34 cellular contexts compared by ENCODE assay signal in the genomic region with DNA sequence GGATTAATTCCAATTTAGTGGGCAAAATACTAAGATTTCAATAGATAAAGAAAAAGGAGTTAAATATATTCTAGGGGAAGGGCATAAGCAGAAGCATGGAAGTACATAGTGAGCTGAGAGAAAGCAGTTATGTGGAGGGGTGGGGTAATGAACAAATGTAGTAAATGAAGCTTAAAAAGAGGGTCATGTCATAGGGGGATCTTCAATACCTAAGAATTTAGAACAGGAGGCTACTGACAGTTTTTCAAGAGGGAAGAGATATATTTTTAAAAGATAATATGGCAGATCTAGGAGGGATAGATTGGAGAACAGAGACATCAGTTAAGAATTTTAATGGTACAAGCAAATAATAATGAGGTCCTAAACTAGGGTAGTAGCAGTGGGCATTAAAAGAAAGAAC. TPM values are rescaled to one million over a fixed set of nuclear protein-coding genes. Genes with fewer than 3 reads are reported as not detected.
"Had no signal": no experiment of that assay in that cellular context is flagged by ENCODE, and none has a peak within 500 bp of the region (broad histone marks: within the 10 kb centered on the region; RNA-seq: fewer than 3 reads in every experiment).

No MANE protein-coding gene starts in this region.

- H3K4me1 Mint-ChIP-seq: activated CD4-positive, alpha-beta T cell treated with anti-CD3 and anti-CD28 coated beads for 36 hours; activated T-helper 17 cell treated with anti-CD3 and anti-CD28 coated beads, Interleukin-2, amount 50 U/mL, for 72 hours; central memory CD8-positive, alpha-beta T cell; endodermal cell had no signal

- H3K4me3 Mint-ChIP-seq: activated CD4-positive, alpha-beta memory T cell treated with anti-CD3 and anti-CD28 coated beads for 36 hours; activated CD4-positive, alpha-beta T cell treated with anti-CD3 and anti-CD28 coated beads for 36 hours; activated CD4-positive, alpha-beta T cell treated with anti-CD3 and anti-CD28 coated beads, Interleukin-2, amount 10 ng/mL, durations not matched to agents 24 days and 14 days; activated CD8-positive, alpha-beta memory T cell treated with anti-CD3 and anti-CD28 coated beads, Interleukin-2, amount 10 ng/mL, durations not matched to agents 7 days and 5 days; activated CD8-positive, alpha-beta T cell treated with anti-CD3 and anti-CD28 coated beads, Interleukin-2, amount 10 ng/mL, durations not matched to agents 7 days and 5 days; activated naive CD8-positive, alpha-beta T cell; activated T-helper 17 cell treated with anti-CD3 and anti-CD28 coated beads, Interleukin-2, amount 50 U/mL, for 72 hours; central memory CD8-positive, alpha-beta T cell; dendritic cell treated with granulocyte-macrophage colony-stimulating factor and Interleukin-4, amounts not matched to agents 40 ng/mL and 50 ng/mL, for 4 days; endodermal cell; T-helper 1 cell treated with Interleukin-12 subunit alpha and Interleukin-12 subunit beta and Interleukin-4 antibody, amounts not matched to agents 30 μg/mL and 1 μg/mL, for 36 hours; T-helper 2 cell treated with Interferon-gamma antibody and Interleukin-4, amounts not matched to agents 5 μg/mL and 100 μg/mL, for 36 hours had no signal

- H3K9me3 Mint-ChIP-seq: activated CD4-positive, alpha-beta memory T cell treated with anti-CD3 and anti-CD28 coated beads for 36 hours; activated CD4-positive, alpha-beta T cell treated with anti-CD3 and anti-CD28 coated beads, Interleukin-2, amount 10 ng/mL, durations not matched to agents 24 days and 14 days; activated T-helper 17 cell treated with anti-CD3 and anti-CD28 coated beads, Interleukin-2, amount 50 U/mL, for 72 hours; central memory CD8-positive, alpha-beta T cell; dendritic cell treated with granulocyte-macrophage colony-stimulating factor and Interleukin-4, amounts not matched to agents 40 ng/mL and 50 ng/mL, for 4 days; endodermal cell; T-helper 1 cell treated with Interleukin-12 subunit alpha and Interleukin-12 subunit beta and Interleukin-4 antibody, amounts not matched to agents 30 μg/mL and 1 μg/mL, for 36 hours; T-helper 2 cell treated with Interferon-gamma antibody and Interleukin-4, amounts not matched to agents 5 μg/mL and 100 μg/mL, for 36 hours had no signal

- H3K27ac Mint-ChIP-seq: activated CD4-positive, alpha-beta memory T cell treated with anti-CD3 and anti-CD28 coated beads for 36 hours; activated CD4-positive, alpha-beta T cell treated with anti-CD3 and anti-CD28 coated beads for 36 hours; activated CD4-positive, alpha-beta T cell treated with anti-CD3 and anti-CD28 coated beads, Interleukin-2, amount 10 ng/mL, durations not matched to agents 24 days and 14 days; activated CD8-positive, alpha-beta memory T cell treated with anti-CD3 and anti-CD28 coated beads, Interleukin-2, amount 10 ng/mL, durations not matched to agents 7 days and 5 days; activated CD8-positive, alpha-beta T cell treated with anti-CD3 and anti-CD28 coated beads, Interleukin-2, amount 10 ng/mL, durations not matched to agents 7 days and 5 days; activated naive CD8-positive, alpha-beta T cell; activated T-helper 17 cell treated with anti-CD3 and anti-CD28 coated beads, Interleukin-2, amount 50 U/mL, for 72 hours; dendritic cell treated with granulocyte-macrophage colony-stimulating factor and Interleukin-4, amounts not matched to agents 40 ng/mL and 50 ng/mL, for 4 days; endodermal cell; T-helper 1 cell treated with Interleukin-12 subunit alpha and Interleukin-12 subunit beta and Interleukin-4 antibody, amounts not matched to agents 30 μg/mL and 1 μg/mL, for 36 hours; T-helper 2 cell treated with Interferon-gamma antibody and Interleukin-4, amounts not matched to agents 5 μg/mL and 100 μg/mL, for 36 hours had no signal

- ATAC-seq: activated CD4-positive, alpha-beta T cell treated with anti-CD3 and anti-CD28 coated beads for 36 hours; activated CD8-positive, alpha-beta memory T cell treated with anti-CD3 and anti-CD28 coated beads, Interleukin-2, amount 10 ng/mL, durations not matched to agents 7 days and 5 days; activated CD8-positive, alpha-beta T cell treated with anti-CD3 and anti-CD28 coated beads, Interleukin-2, amount 10 ng/mL, durations not matched to agents 7 days and 5 days; activated T-helper 17 cell treated with anti-CD3 and anti-CD28 coated beads, Interleukin-2, amount 50 U/mL, for 72 hours; esophagus mucosa had no signal

- H3K27ac ChIP-seq: brain microvascular endothelial cell, coronary artery, dorsolateral prefrontal cortex, WERI-Rb-1 had no signal

- H3K27me3 Mint-ChIP-seq: activated CD4-positive, alpha-beta memory T cell treated with anti-CD3 and anti-CD28 coated beads for 36 hours; activated CD4-positive, alpha-beta T cell treated with anti-CD3 and anti-CD28 coated beads for 36 hours; activated CD4-positive, alpha-beta T cell treated with anti-CD3 and anti-CD28 coated beads, Interleukin-2, amount 10 ng/mL, durations not matched to agents 24 days and 14 days; activated CD8-positive, alpha-beta memory T cell treated with anti-CD3 and anti-CD28 coated beads, Interleukin-2, amount 10 ng/mL, durations not matched to agents 7 days and 5 days; activated naive CD8-positive, alpha-beta T cell; activated T-helper 17 cell treated with anti-CD3 and anti-CD28 coated beads, Interleukin-2, amount 50 U/mL, for 72 hours; central memory CD8-positive, alpha-beta T cell; dendritic cell treated with granulocyte-macrophage colony-stimulating factor and Interleukin-4, amounts not matched to agents 40 ng/mL and 50 ng/mL, for 4 days had no signal

- H3K27me3 ChIP-seq: brain microvascular endothelial cell, dorsolateral prefrontal cortex had no signal

- H3K36me3 ChIP-seq: brain microvascular endothelial cell, WERI-Rb-1 had no signal

- FAIRE-seq: astrocyte, bronchial epithelial cell had no signal

- DNase-seq: activated CD4-positive, alpha-beta memory T cell treated with anti-CD3 and anti-CD28 coated beads for 36 hours; activated CD4-positive, alpha-beta T cell treated with anti-CD3 and anti-CD28 coated beads for 36 hours; activated CD4-positive, alpha-beta T cell treated with anti-CD3 and anti-CD28 coated beads, Interleukin-2, amount 10 ng/mL, durations not matched to agents 24 days and 14 days; activated CD4-positive, CD25-positive, alpha-beta regulatory T cell; activated CD4-positive, CD25-positive, alpha-beta regulatory T cell treated with anti-CD3 and anti-CD28 coated beads, Interleukin-2, amount 50 U/mL, for 72 hours; activated CD8-positive, alpha-beta memory T cell treated with anti-CD3 and anti-CD28 coated beads, Interleukin-2, amount 10 ng/mL, durations not matched to agents 7 days and 5 days; activated CD8-positive, alpha-beta memory T cell treated with anti-CD3 and anti-CD28 coated beads, Interleukin-2, amount 50 U/mL, for 4 hours; activated CD8-positive, alpha-beta T cell treated with anti-CD3 and anti-CD28 coated beads, Interleukin-2, amount 10 ng/mL, durations not matched to agents 7 days and 5 days; activated effector memory CD4-positive, alpha-beta T cell treated with Interleukin-2 at 50 U/mL for 16 hours; activated gamma-delta T cell treated with Interleukin-2 at 50 U/mL for 16 hours; activated naive CD4-positive, alpha-beta T cell treated with anti-CD3 and anti-CD28 coated beads, Interleukin-2, amount 50 U/mL, for 16 hours; activated naive CD4-positive, alpha-beta T cell treated with Interleukin-2 at 50 U/mL for 16 hours; activated T-cell treated with anti-CD3 and anti-CD28 coated beads, Interleukin-2, amount 50 U/mL, for 1 hour; amniotic stem cell; anterior cingulate cortex; brain microvascular endothelial cell; dorsolateral prefrontal cortex; effector memory CD4-positive, alpha-beta T cell; endodermal cell; foreskin fibroblast; head of caudate nucleus; T1000; WERI-Rb-1 had no signal

- H3K4me3 ChIP-seq: coronary artery, dorsolateral prefrontal cortex had no signal

RNA-seq across cellular contexts. Expression of gene SYCP3, which starts 9.4 kb away (rescaled TPM):
- total RNA-seq: astrocyte, cardiac septum, endodermal cell had no signal
